19 cellular contexts compared by ENCODE assay signal in the genomic region with DNA sequence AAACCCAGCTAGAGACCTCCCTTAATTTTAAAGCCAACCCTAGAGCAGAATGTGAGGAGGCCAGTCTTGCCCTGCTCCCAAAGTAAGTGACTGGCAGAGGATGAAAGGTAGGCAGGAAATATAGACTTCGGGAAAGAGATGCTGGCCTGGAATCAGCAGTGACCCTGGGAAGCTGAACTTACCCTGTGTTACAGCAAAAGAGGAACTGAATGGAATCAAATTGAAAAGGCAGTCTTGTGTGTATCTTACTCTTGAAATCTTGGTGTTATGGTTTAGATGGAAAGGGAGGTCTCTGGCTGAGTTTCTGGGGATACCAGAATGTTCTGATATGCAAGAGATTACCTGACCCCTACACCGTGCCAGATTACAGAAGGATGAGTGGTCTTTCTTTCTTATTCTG. TPM values are rescaled to one million over a fixed set of nuclear protein-coding genes. Genes with fewer than 3 reads are reported as not detected.
"Had no signal": no experiment of that assay in that cellular context is flagged by ENCODE, and none has a peak within 500 bp of the region (broad histone marks: within the 10 kb centered on the region; RNA-seq: fewer than 3 reads in every experiment).

No MANE protein-coding gene starts in this region.

- H3K27me3 ChIP-seq: dorsolateral prefrontal cortex, gastrocnemius medialis, neutrophil, pancreas, right lobe of liver, upper lobe of right lung, uterus had no signal

- FAIRE-seq: kidney, pancreas, small intestine had no signal

- H3K36me3 ChIP-seq: gastrocnemius medialis, neutrophil, pancreas, right lobe of liver, thoracic aorta, transverse colon, upper lobe of right lung, uterus had no signal

- H3K4me1 ChIP-seq: gastrocnemius medialis, pancreas, right lobe of liver, transverse colon, upper lobe of right lung, uterus had no signal

- DNase-seq: dorsolateral prefrontal cortex; effector CD4-positive, alpha-beta T cell; gastrocnemius medialis; head of caudate nucleus; kidney; natural killer cell; pancreas; right lobe of liver; small intestine; stimulated activated CD4-positive, alpha-beta T cell treated with anti-CD3 and anti-CD28 coated beads, Interleukin-15, amount 100 ng/mL, for 24 hours; stimulated activated CD4-positive, alpha-beta T cell treated with anti-CD3 and anti-CD28 coated beads, Interleukin-2, amount 100 ng/mL, for 48 hours; stimulated activated naive B cell treated with anti-CD40 and anti-IgM and Interleukin-4, amounts not matched to agents 10 μg/mL and 1 μg/mL and 100 μg/mL, for 72 hours; transverse colon; upper lobe of right lung; uterus had no signal

- H3K4me3 ChIP-seq: dorsolateral prefrontal cortex, gastrocnemius medialis, lung, pancreas, right lobe of liver, thoracic aorta, transverse colon, upper lobe of right lung, uterus had no signal

- H3K27ac ChIP-seq: gastrocnemius medialis, neutrophil, pancreas, right lobe of liver, thoracic aorta, transverse colon, upper lobe of right lung, uterus had no signal

- H3K9me3 ChIP-seq: gastrocnemius medialis, neutrophil, pancreas, right lobe of liver, thoracic aorta, transverse colon, upper lobe of right lung, uterus had no signal

RNA-seq across cellular contexts. Expression of gene CFAP43, which starts 7.9 kb away (rescaled TPM):
- total RNA-seq: fibroblast of villous mesenchyme, gastrocnemius medialis had no signal
